ENCODE assay signal across 8 cellular contexts in the genomic region with DNA sequence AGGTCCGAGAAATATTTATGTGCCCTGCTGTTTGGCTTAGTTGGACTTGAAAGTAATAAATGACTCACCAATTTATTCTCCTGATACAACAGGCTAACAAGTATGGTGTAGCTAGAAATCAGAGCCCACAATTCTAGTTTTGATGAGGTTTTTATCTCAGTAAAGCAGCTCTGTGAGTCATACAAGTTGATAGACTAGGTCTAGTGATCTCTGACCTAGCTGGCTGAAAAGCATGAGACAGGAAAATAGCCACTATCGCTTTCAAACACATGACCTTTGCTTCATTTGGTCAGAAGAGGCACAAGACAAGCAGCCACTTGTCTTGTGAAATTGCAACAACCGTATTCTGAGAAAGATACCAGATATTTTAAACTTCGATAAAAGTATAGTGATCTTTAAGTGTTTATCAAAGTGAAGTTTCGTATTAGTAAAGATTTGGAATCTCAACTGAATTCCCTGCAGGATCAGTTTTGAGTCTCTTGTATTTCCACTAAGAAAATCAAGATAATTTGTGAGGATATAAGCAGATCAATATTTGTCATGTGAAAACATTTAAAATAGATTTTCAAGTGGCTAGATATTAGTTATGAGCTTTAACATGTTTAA.
DNase-seq lines count a peak whose midpoint lies in the region; ATAC-seq and TF ChIP-seq lines count a peak whose summit lies in the region.

No MANE protein-coding gene starts in this region.

- CTCF ChIA-PET in A673 (lab: Charles Lee), result no interaction called here

- TF ChIP-seq CTCF in left ventricle myocardium inferior (IDR thresholded peaks at IDR 0.05; ENCODE audit: borderline replicate concordance) (no peak), A673 (conservative IDR thresholded peaks at IDR 0.05; ENCODE audit: low read depth, low read length) (no peak)

- POLR2A ChIA-PET in A673 (lab: Charles Lee; ENCODE audit: low non-redundant PET), result no interaction called here

- DNase-seq in COLO829 (ENCODE audit: low spot score) (peak; percentile 60), M059J (ENCODE audit: low read depth) (peak; percentile 52), left ventricle myocardium inferior (no peak), SKM-1 (lab: John Stamatoyannopoulos, UW; ENCODE audit: unreplicated experiment) (no peak), SHP77 treated with DMSO at 0.1 percent for 48 hours (lab: John Stamatoyannopoulos, UW) (no peak), A673 (ENCODE audit: low spot score) (no peak), superior temporal gyrus (ENCODE audit: extremely low spot score) (no peak)

- H3K4me3 ChIP-seq in left ventricle myocardium inferior, result peak overlapping the region; percentile 19
- H3K4me3 ChIP-seq in A673 (ENCODE audit: low read depth, low read length, poor library complexity, severe bottlenecking), result no peak overlapping the region

- ATAC-seq in GM21526 (IDR thresholded peaks at IDR 0.05; ENCODE audit: low FRiP score, unreplicated experiment), result peak; percentile 83

- H3K36me3 ChIP-seq in left ventricle myocardium inferior (peaks cover 4% of the 10 kb centered on the region), A673 (ENCODE audit: insufficient read depth, low read length, poor library complexity, severe bottlenecking) (no peaks in the 10 kb centered on the region)

- H3K9me3 ChIP-seq in left ventricle myocardium inferior (replicated peaks) (no peaks in the 10 kb centered on the region), A673 (ENCODE audit: low read depth, low read length, poor library complexity, severe bottlenecking) (no peaks in the 10 kb centered on the region)

- intact Hi-C loops in left ventricle myocardium inferior (cut with micrococcal nuclease), result no loop called here
- intact Hi-C loops in A673 (cut with micrococcal nuclease; ENCODE audit: unreplicated experiment), result no loop called here

- no TSS peak for BruUV-seq in A673 (replicated peaks; lab: Mats Ljungman, UMichigan)

- H3K4me1 ChIP-seq in left ventricle myocardium inferior (peaks cover 25% of the 10 kb centered on the region), A673 (ENCODE audit: insufficient read depth, low read length, poor library complexity, severe bottlenecking) (no peaks in the 10 kb centered on the region)

- H3K27ac ChIP-seq in left ventricle myocardium inferior (replicated peaks), result peak overlapping the region; percentile 45
- H3K27ac ChIP-seq in A673 (ENCODE audit: low read depth, low read length, poor library complexity, severe bottlenecking), result no peak overlapping the region

- H3K27me3 ChIP-seq in left ventricle myocardium inferior (ENCODE audit: low read depth) (no peaks in the 10 kb centered on the region), A673 (replicated peaks; ENCODE audit: insufficient read depth, low read depth, low read length, poor library complexity) (no peaks in the 10 kb centered on the region)

Comparison
In these comparisons a context has a peak if more than half of its experiments do, and no peak if none do; other contexts are left out.
1. DNase-seq: peak in COLO829 (single experiment) and M059J (single experiment); none in left ventricle myocardium inferior (single experiment), SKM-1 (single experiment), SHP77 treated with DMSO at 0.1 percent for 48 hours (single experiment), A673 (single experiment) and superior temporal gyrus (single experiment).